ENCODE assay signal across 20 cellular contexts in genomic region chr6:169970306-169970988, GRCh38.
A peak's percentile ranks its signal among the peaks of the same experiment; 100 is the strongest.
DNase-seq lines count a peak whose midpoint lies in the region; ATAC-seq and TF ChIP-seq lines count a peak whose summit lies in the region.
"Had no signal": no experiment of that assay in that cellular context is flagged by ENCODE, and none has a peak within 500 bp of the region (broad histone marks: within the 10 kb centered on the region; RNA-seq: fewer than 3 reads in every experiment).

No MANE protein-coding gene starts in this region.

- no peak overlapping the region for H2AK5ac ChIP-seq in mesendoderm (ENCODE audit: low read length)

- intact Hi-C loops in colonic mucosa (cut with DNase I), result no loop called here

- H3K27ac ChIP-seq in colonic mucosa (no peak overlapping the region), mesendoderm (ENCODE audit: low read depth, low read length) (no peak overlapping the region), suprapubic skin (no peak overlapping the region)
- H3K27ac ChIP-seq: brain microvascular endothelial cell, C4-2B, epithelial cell of prostate, thyroid gland had no signal

- H4K8ac ChIP-seq in mesendoderm (ENCODE audit: low read depth, low read length), result no peak overlapping the region

- peak; percentile 10 to 11 for DNase-seq in activated T-cell treated with anti-CD3 and anti-CD28 coated beads, Interleukin-2, amount 50 U/mL, for 48 hours
- no peak for DNase-seq in activated T-cell treated with anti-CD3 and anti-CD28 coated beads, Interleukin-2, amount 50 U/mL, for 72 hours
- DNase-seq in colonic mucosa (peak; percentile 4), mesendoderm (peak; percentile 38), suprapubic skin (ENCODE audit: low spot score in 2 of 2) (peak; percentile 33 to 72), activated gamma-delta T cell (lab: John Stamatoyannopoulos, UW) (no peak), WTC11 (ENCODE audit: low spot score) (no peak), H4 (ENCODE audit: low spot score) (no peak)
- DNase-seq: ACHN; activated CD4-positive, alpha-beta T cell treated with anti-CD3 and anti-CD28 coated beads for 4 hours; brain microvascular endothelial cell; foreskin melanocyte; NCI-H1417; NCI-H748 treated with DMSO at 0.1 percent for 48 hours; stimulated activated CD4-positive, alpha-beta T cell treated with anti-CD3 and anti-CD28 coated beads, Interleukin-15, amount 100 ng/mL, for 24 hours; thyroid gland had no signal

- no peak overlapping the region for H3K27ac Mint-ChIP-seq in activated T-cell treated with anti-CD3 and anti-CD28 coated beads, Interleukin-2, amount 50 U/mL, for 72 hours
- H3K27ac Mint-ChIP-seq in WTC11, result no peak overlapping the region
- H3K27ac Mint-ChIP-seq: dendritic cell treated with granulocyte-macrophage colony-stimulating factor and Interleukin-4, amounts not matched to agents 40 ng/mL and 50 ng/mL, for 4 days; stimulated activated memory B cell treated with anti-CD40 and anti-IgM and Interleukin-4, amounts not matched to agents 10 μg/mL and 1 μg/mL and 100 μg/mL, for 72 hours had no signal

- no peak overlapping the region for H3K4me2 ChIP-seq in mesendoderm (ENCODE audit: low read length)

- H3K4me1 ChIP-seq in colonic mucosa (no peaks in the 10 kb centered on the region), mesendoderm (ENCODE audit: control insufficient read depth, low read depth, low read length) (no peaks in the 10 kb centered on the region), suprapubic skin (no peaks in the 10 kb centered on the region)
- H3K4me1 ChIP-seq: thyroid gland had no signal

- no peak overlapping the region for H2BK5ac ChIP-seq in mesendoderm (ENCODE audit: low read length)

- H2BK15ac ChIP-seq in mesendoderm (replicated peaks; ENCODE audit: low read depth), result no peak overlapping the region

- no peaks in the 10 kb centered on the region for H3K9me3 Mint-ChIP-seq in activated T-cell treated with anti-CD3 and anti-CD28 coated beads, Interleukin-2, amount 50 U/mL, for 72 hours
- peaks cover 12% of the 10 kb centered on the region for H3K9me3 Mint-ChIP-seq in WTC11
- H3K9me3 Mint-ChIP-seq: dendritic cell treated with granulocyte-macrophage colony-stimulating factor and Interleukin-4, amounts not matched to agents 40 ng/mL and 50 ng/mL, for 4 days; stimulated activated memory B cell treated with anti-CD40 and anti-IgM and Interleukin-4, amounts not matched to agents 10 μg/mL and 1 μg/mL and 100 μg/mL, for 72 hours had no signal

- no peak for ATAC-seq in activated T-cell treated with anti-CD3 and anti-CD28 coated beads, Interleukin-2, amount 50 U/mL, for 72 hours (replicated peaks in 1 of 2)
- ATAC-seq in WTC11, result no peak

- POLR2A ChIA-PET in WTC11 (lab: Charles Lee), result no interaction called here

- H2BK120ac ChIP-seq in mesendoderm (ENCODE audit: low read depth, low read length), result no peak overlapping the region

- no peaks in the 10 kb centered on the region for H3K27me3 ChIP-seq in colonic mucosa
- H3K27me3 ChIP-seq in mesendoderm (ENCODE audit: insufficient read depth, low read length, poor library complexity), result no peaks in the 10 kb centered on the region
- peaks cover 3% of the 10 kb centered on the region for H3K27me3 ChIP-seq in suprapubic skin
- H3K27me3 ChIP-seq: brain microvascular endothelial cell, thyroid gland had no signal

- no peak overlapping the region for H3K4ac ChIP-seq in mesendoderm (ENCODE audit: low read depth, low read length)

- H3K4me3 Mint-ChIP-seq in activated T-cell treated with anti-CD3 and anti-CD28 coated beads, Interleukin-2, amount 50 U/mL, for 72 hours, result no peak overlapping the region
- no peak overlapping the region for H3K4me3 Mint-ChIP-seq in WTC11
- H3K4me3 Mint-ChIP-seq: dendritic cell treated with granulocyte-macrophage colony-stimulating factor and Interleukin-4, amounts not matched to agents 40 ng/mL and 50 ng/mL, for 4 days; stimulated activated memory B cell treated with anti-CD40 and anti-IgM and Interleukin-4, amounts not matched to agents 10 μg/mL and 1 μg/mL and 100 μg/mL, for 72 hours had no signal

- H3K79me2 ChIP-seq in mesendoderm (ENCODE audit: control insufficient read depth, insufficient read depth, low read length), result no peaks in the 10 kb centered on the region

- H3K23ac ChIP-seq in mesendoderm (ENCODE audit: low read length), result no peak overlapping the region

- no peak overlapping the region for H4K5ac ChIP-seq in mesendoderm (ENCODE audit: low read length)

- no peaks in the 10 kb centered on the region for H3K36me3 Mint-ChIP-seq in activated T-cell treated with anti-CD3 and anti-CD28 coated beads, Interleukin-2, amount 50 U/mL, for 72 hours (ENCODE audit: insufficient read depth in 2 of 2)
- peaks cover 12% of the 10 kb centered on the region for H3K36me3 Mint-ChIP-seq in WTC11
- H3K36me3 Mint-ChIP-seq: stimulated activated memory B cell treated with anti-CD40 and anti-IgM and Interleukin-4, amounts not matched to agents 10 μg/mL and 1 μg/mL and 100 μg/mL, for 72 hours had no signal

- CTCF ChIA-PET in WTC11 (lab: Charles Lee), result no interaction called here

- peaks cover 4% of the 10 kb centered on the region for H3K4me1 Mint-ChIP-seq in activated T-cell treated with anti-CD3 and anti-CD28 coated beads, Interleukin-2, amount 50 U/mL, for 72 hours (ENCODE audit: low read depth)
- H3K4me1 Mint-ChIP-seq in WTC11, result 0 out of 2 replicates have a peak, but pooled peaks cover 3% of the 10 kb centered on the region

- no peak overlapping the region for H3K18ac ChIP-seq in mesendoderm (ENCODE audit: low read length)

- WGBS in mesendoderm (ENCODE audit: extremely low coverage, insufficient coverage, low lambda C conversion rate), result no CpG with 5 or more reads among the region's 19 CpGs
- WGBS in suprapubic skin, result 85% methylated on average over 8 of the region's 19 CpGs

- TF ChIP-seq POLR2A in suprapubic skin (IDR thresholded peaks at IDR 0.05), result no peak

- H3K4me3 ChIP-seq in colonic mucosa, result no peak overlapping the region
- H3K4me3 ChIP-seq in mesendoderm (ENCODE audit: low read length), result no peak overlapping the region
- no peak overlapping the region for H3K4me3 ChIP-seq in suprapubic skin
- H3K4me3 ChIP-seq: thyroid gland had no signal

- H3K9me3 ChIP-seq in colonic mucosa (no peaks in the 10 kb centered on the region), suprapubic skin (no peaks in the 10 kb centered on the region)
- H3K9me3 ChIP-seq: thyroid gland had no signal

- no peak overlapping the region for H3K56ac ChIP-seq in mesendoderm (ENCODE audit: low read length)

- TF ChIP-seq CTCF in colonic mucosa (IDR thresholded peaks at IDR 0.05) (no peak), suprapubic skin (IDR thresholded peaks at IDR 0.05) (no peak), WTC11 (IDR thresholded peaks at IDR 0.05) (no peak)

- no peaks in the 10 kb centered on the region for H3K36me3 ChIP-seq in colonic mucosa
- H3K36me3 ChIP-seq in mesendoderm (ENCODE audit: control insufficient read depth, insufficient read depth, low read length), result no peaks in the 10 kb centered on the region
- no peaks in the 10 kb centered on the region for H3K36me3 ChIP-seq in suprapubic skin
- H3K36me3 ChIP-seq: brain microvascular endothelial cell, thyroid gland had no signal

- no peaks in the 10 kb centered on the region for H3K27me3 Mint-ChIP-seq in activated T-cell treated with anti-CD3 and anti-CD28 coated beads, Interleukin-2, amount 50 U/mL, for 72 hours (ENCODE audit: low read depth)
- peaks cover 3% of the 10 kb centered on the region; the same call in 1 of the 2 replicates for H3K27me3 Mint-ChIP-seq in WTC11 (ENCODE audit: low read depth)

- no peak for TF ChIP-seq EP300 in suprapubic skin (IDR thresholded peaks at IDR 0.05)

- no peaks in the 10 kb centered on the region for H3K79me1 ChIP-seq in mesendoderm (ENCODE audit: low read length)

- no peak overlapping the region for H3K9ac ChIP-seq in colonic mucosa (ENCODE audit: low read depth in 2 of 2, low read length in 2 of 2)
- H3K9ac ChIP-seq in mesendoderm (ENCODE audit: low read length), result no peak overlapping the region

TF ChIP-seq in WTC11, 78 proteins besides CTCF, POLR2A, EP300 and RAD21:
- TF ChIP-seq ZNF219 (CRISPR knock-in tag; IDR thresholded peaks at IDR 0.05; ENCODE audit: borderline replicate concordance) (no peak), ZNF416 (CRISPR knock-in tag; IDR thresholded peaks at IDR 0.05) (no peak), NR1H2 (CRISPR knock-in tag; IDR thresholded peaks at IDR 0.05) (no peak)
- TF ChIP-seq, protein P1, sequence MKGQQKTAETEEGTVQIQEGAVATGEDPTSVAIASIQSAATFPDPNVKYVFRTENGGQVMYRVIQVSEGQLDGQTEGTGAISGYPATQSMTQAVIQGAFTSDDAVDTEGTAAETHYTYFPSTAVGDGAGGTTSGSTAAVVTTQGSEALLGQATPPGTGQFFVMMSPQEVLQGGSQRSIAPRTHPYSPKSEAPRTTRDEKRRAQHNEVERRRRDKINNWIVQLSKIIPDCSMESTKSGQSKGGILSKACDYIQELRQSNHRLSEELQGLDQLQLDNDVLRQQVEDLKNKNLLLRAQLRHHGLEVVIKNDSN (CRISPR knock-in tag; IDR thresholded peaks at IDR 0.05), result no peak

Comparison
In these comparisons a context has a peak if more than half of its experiments do, and no peak if none do; other contexts are left out.
1. DNase-seq: peak in activated T-cell treated with anti-CD3 and anti-CD28 coated beads, Interleukin-2, amount 50 U/mL, for 48 hours (2 of 2), colonic mucosa (single experiment), mesendoderm (single experiment) and suprapubic skin (2 of 2); none in activated T-cell treated with anti-CD3 and anti-CD28 coated beads, Interleukin-2, amount 50 U/mL, for 72 hours (0 of 2), activated gamma-delta T cell (single experiment), WTC11 (single experiment) and H4 (single experiment).